2 cellular contexts compared by ENCODE assay signal in the genomic region with DNA sequence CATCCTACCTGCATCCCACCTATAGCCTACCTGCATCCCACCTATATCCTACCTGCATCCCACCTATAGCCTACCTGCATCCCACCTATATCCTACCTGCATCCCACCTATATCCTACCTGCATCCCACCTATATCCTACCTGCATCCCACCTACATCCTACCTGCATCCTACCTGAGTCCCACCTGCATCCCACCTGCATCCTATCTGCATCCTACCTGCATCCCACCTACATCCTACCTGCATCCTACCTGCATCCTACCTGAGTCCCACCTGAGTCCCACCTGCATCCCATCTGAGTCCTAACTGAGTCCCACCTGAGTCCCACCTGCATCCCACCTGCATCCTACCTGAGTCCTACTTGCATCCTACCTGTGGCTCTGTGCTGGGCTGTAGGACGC.
TF ChIP-seq lines count a peak whose summit lies in the region.

No MANE protein-coding gene starts in this region.

TF ChIP-seq in HEK293, 187 proteins besides CTCF, POLR2A, EP300 and RAD21:
- peak; percentile 100 for TF ChIP-seq ZEB2 (tag by site-specific recombination; IDR thresholded peaks at IDR 0.05)
TF ChIP-seq in HEK293: peak in this region for 1; not testable (repeated sequence) for 186.

TF ChIP-seq in K562, 482 proteins besides CTCF, POLR2A, EP300 and RAD21:
- TF ChIP-seq CTBP1 (IDR thresholded peaks at IDR 0.05; ENCODE audit: borderline replicate concordance) (peak; percentile 61; the same call in 1 of the 2 replicates), CBFA2T2 (conservative IDR thresholded peaks at IDR 0.05) (peak; percentile 36), ZEB2 (IDR thresholded peaks at IDR 0.05) (peak; percentile 98)
